Comparison of ENCODE assay signal across 8 cellular contexts in genomic region chr21:44931137-44931500, GRCh38. TPM values are rescaled to one million over a fixed set of nuclear protein-coding genes. Genes with fewer than 3 reads are reported as not detected.
A peak's percentile ranks its signal among the peaks of the same experiment; 100 is the strongest.
DNase-seq lines count a peak whose midpoint lies in the region; ATAC-seq and TF ChIP-seq lines count a peak whose summit lies in the region.

No MANE protein-coding gene starts in this region.

- WGBS in heart right ventricle, 2 donors = 1% methylated on average over 19 of the region's 19 CpGs
- 2% methylated on average over 19 of the region's 19 CpGs for WGBS in thymus

- peaks cover 12 to 70% (median 28%) of the 10 kb centered on the region in 9 donors for H3K4me1 ChIP-seq in heart right ventricle
- peaks cover 58% of the 10 kb centered on the region for H3K4me1 ChIP-seq in thymus (ENCODE audit: control insufficient read depth, insufficient read depth, low read length)
- peaks cover 0 to 19% of the 10 kb centered on the region in 2 donors for H3K4me1 ChIP-seq in uterus

- H3K27ac ChIP-seq in heart right ventricle (peak overlapping the region in 5 of 10 donors; percentile 22 to 96 (median 46)), thymus (ENCODE audit: low read depth) (peak overlapping the region; percentile 91), uterus (no peak overlapping the region)

- H3K9me3 ChIP-seq in heart right ventricle (no peaks in the 10 kb centered on the region), thymus (ENCODE audit: control insufficient read depth) (no peaks in the 10 kb centered on the region), uterus (no peaks in the 10 kb centered on the region)

- H3K4me3 ChIP-seq in heart right ventricle (peak overlapping the region in 7 of 10 donors; percentile 31 to 60 (median 47)), thymus (ENCODE audit: low read length) (peak overlapping the region; percentile 75), uterus (no peak overlapping the region)

- H3K36me3 ChIP-seq in heart right ventricle (no peaks in the 10 kb centered on the region), thymus (ENCODE audit: control insufficient read depth, insufficient read depth) (no peaks in the 10 kb centered on the region), uterus (no peaks in the 10 kb centered on the region)

- peak; percentile 36 for DNase-seq in activated T-cell treated with anti-CD3 and anti-CD28 coated beads, Interleukin-2, amount 50 U/mL, for 1 hour
- DNase-seq in activated T-cell treated with anti-CD3 and anti-CD28 coated beads for 4 hours (no peak), SKM-1 treated with dmso at 0.1 percent for 144 hours (lab: John Stamatoyannopoulos, UW; ENCODE audit: unreplicated experiment) (peak; percentile 76), heart right ventricle (no peak), SHP77 treated with DMSO at 0.1 percent for 48 hours (lab: John Stamatoyannopoulos, UW) (no peak), uterus (no peak)

- H3K27me3 ChIP-seq in heart right ventricle (peaks cover 13 to 84% (median 45%) of the 10 kb centered on the region in 7 donors), thymus (ENCODE audit: control insufficient read depth, insufficient read depth) (no peaks in the 10 kb centered on the region), uterus (peaks cover 10 to 16% of the 10 kb centered on the region in 2 donors)

- intact Hi-C loops in heart right ventricle (cut with DNase I) (loop anchor here (5.0 to 10.0 kb wide), 6 partner anchors 39 to 134 kb away; partner anchors contain the start of genes UBE2G2 (in 6 of the 10) and SUMO3 (in 2 of the 10)), uterus (cut with DNase I; ENCODE audit: low total_unique reads) (no loop called here)

- no peak for TF ChIP-seq POLR2A in uterus (IDR thresholded peaks at IDR 0.05)

- ATAC-seq in heart right ventricle = peak in 7 of 8 donors; percentile 13 to 48 (median 34)
- ATAC-seq in HG02973 (IDR thresholded peaks at IDR 0.05; ENCODE audit: unreplicated experiment) = no peak

- TF ChIP-seq CTCF in heart right ventricle (IDR thresholded peaks at IDR 0.05) (no peak), uterus (IDR thresholded peaks at IDR 0.05) (no peak)

RNA-seq across cellular contexts. Expression of gene SLX9, which starts 8.7 kb away (rescaled TPM):
- 10 to 100 TPM; 42.4 to 67.2 (median 52.6) TPM for total RNA-seq in heart right ventricle
- polyA plus RNA-seq in heart right ventricle = 10 to 100 TPM; 68.1 to 83.6 TPM
- polyA plus RNA-seq in thymus = 28.4 TPM
- 10 to 100 TPM in 2 of 4 donors, 1 to 10 TPM in 1, not detected in 1; 8.6 to 24.3 (median 10.5) TPM for total RNA-seq in uterus

RNA-seq across cellular contexts. Expression of gene ITGB2, which starts 10.4 kb away (rescaled TPM):
- total RNA-seq in heart right ventricle (100 to 1,000 TPM in 1 of 10 donors, 10 to 100 TPM in 5, 1 to 10 TPM in 4; 5.1 to 151 (median 10.3) TPM), uterus (10 to 100 TPM; 20.2 to 46.8 (median 21.0) TPM)
- polyA plus RNA-seq in heart right ventricle (10 to 100 TPM; 12.4 to 12.7 TPM), thymus (104 TPM)

RNA-seq across cellular contexts. Expression of gene PTTG1IP, which starts 57.6 kb away (rescaled TPM):
- total RNA-seq in heart right ventricle (100 to 1,000 TPM; 109 to 188 (median 148) TPM), uterus (100 to 1,000 TPM; 108 to 202 (median 146) TPM)
- polyA plus RNA-seq in heart right ventricle (100 to 1,000 TPM; 122 to 172 TPM), thymus (138 TPM)

Comparison
In these comparisons a context has a peak if more than half of its experiments do, and no peak if none do; other contexts are left out.
1. DNase-seq: peak in activated T-cell treated with anti-CD3 and anti-CD28 coated beads, Interleukin-2, amount 50 U/mL, for 1 hour (single experiment) and SKM-1 treated with dmso at 0.1 percent for 144 hours (single experiment); none in activated T-cell treated with anti-CD3 and anti-CD28 coated beads for 4 hours (single experiment), heart right ventricle (0 of 2), SHP77 treated with DMSO at 0.1 percent for 48 hours (single experiment) and uterus (0 of 2).
2. H3K4me3 ChIP-seq: peak in heart right ventricle (7 of 10) and thymus (single experiment); none in uterus (0 of 2).